Comparison of ENCODE assay signal across 7 cellular contexts in genomic region chr3:155388417-155388816, GRCh38.
"Had no signal": no experiment of that assay in that cellular context is flagged by ENCODE, and none has a peak within 500 bp of the region (broad histone marks: within the 10 kb centered on the region; RNA-seq: fewer than 3 reads in every experiment).

No MANE protein-coding gene starts in this region.

- H3K4me3 Mint-ChIP-seq: H9, HFFc6 had no signal

- H3K27ac Mint-ChIP-seq: H9, HFFc6 had no signal

- H3K9me3 Mint-ChIP-seq: H9, HFFc6 had no signal

- ATAC-seq: K562 had no signal

- H3K4me3 ChIP-seq: GM23248, K562 had no signal

- H3K27ac ChIP-seq: GM23248 had no signal

- DNase-seq: GM23248, H9, HCEC 1CT, HFFc6, IMR-90, KG1 had no signal

- H3K9ac ChIP-seq: GM23248 had no signal

- H2AFZ ChIP-seq: GM23248 had no signal
